ENCODE assay signal across 16 cellular contexts in genomic region chr22:47053013-47053864, GRCh38.
DNase-seq lines count a peak whose midpoint lies in the region; ATAC-seq, FAIRE-seq and TF ChIP-seq lines count a peak whose summit lies in the region.
"Had no signal": no experiment of that assay in that cellular context is flagged by ENCODE, and none has a peak within 500 bp of the region (broad histone marks: within the 10 kb centered on the region; RNA-seq: fewer than 3 reads in every experiment).

No MANE protein-coding gene starts in this region.

- FAIRE-seq in kidney (lab: Jason Lieb, UNC) = no peak
- peak; percentile 76 for FAIRE-seq in urothelium cell line (lab: Jason Lieb, UNC)

- peaks cover 7% of the 10 kb centered on the region for H3K4me1 Mint-ChIP-seq in activated naive CD4-positive, alpha-beta T cell treated with anti-CD3 and anti-CD28 coated beads for 36 hours (ENCODE audit: low read depth)
- H3K4me1 Mint-ChIP-seq in activated CD8-positive, alpha-beta T cell treated with anti-CD3 and anti-CD28 coated beads for 36 hours (ENCODE audit: low read depth) = peaks cover 21% of the 10 kb centered on the region

- no peak overlapping the region for H3K4me3 ChIP-seq in kidney (ENCODE audit: low read length in 2 of 2)
- H3K4me3 ChIP-seq: PC-9, testis had no signal

- no peaks in the 10 kb centered on the region for H3K27me3 Mint-ChIP-seq in activated naive CD4-positive, alpha-beta T cell treated with anti-CD3 and anti-CD28 coated beads for 36 hours (ENCODE audit: low read depth)
- no peaks in the 10 kb centered on the region for H3K27me3 Mint-ChIP-seq in activated CD8-positive, alpha-beta T cell treated with anti-CD3 and anti-CD28 coated beads for 36 hours

- intact Hi-C loops in activated naive CD4-positive, alpha-beta T cell treated with anti-CD3 and anti-CD28 coated beads for 36 hours (cut with micrococcal nuclease) = no loop called here
- intact Hi-C loops in activated CD8-positive, alpha-beta T cell treated with anti-CD3 and anti-CD28 coated beads for 36 hours (cut with micrococcal nuclease) = no loop called here
- intact Hi-C loops in kidney (cut with DNase I) = no loop called here

- no peak overlapping the region for H3K27ac ChIP-seq in kidney (ENCODE audit: low read depth in 2 of 2, low read length in 2 of 2)
- H3K27ac ChIP-seq: foreskin keratinocyte, parathyroid adenoma, PC-9 had no signal

- H3K4me3 Mint-ChIP-seq in activated naive CD4-positive, alpha-beta T cell treated with anti-CD3 and anti-CD28 coated beads for 36 hours = no peak overlapping the region
- H3K4me3 Mint-ChIP-seq in activated CD8-positive, alpha-beta T cell treated with anti-CD3 and anti-CD28 coated beads for 36 hours = no peak overlapping the region
- H3K4me3 Mint-ChIP-seq: immature natural killer cell had no signal

- ATAC-seq in activated naive CD4-positive, alpha-beta T cell treated with anti-CD3 and anti-CD28 coated beads, Interleukin-2, amount 50 U/mL, for 72 hours = no peak
- ATAC-seq in activated CD8-positive, alpha-beta T cell treated with anti-CD3 and anti-CD28 coated beads for 36 hours = peak; percentile 67
- ATAC-seq in HG02798 (IDR thresholded peaks at IDR 0.05; ENCODE audit: poor library complexity, unreplicated experiment) = no peak

- peaks cover 0 to 3% of the 10 kb centered on the region in 2 donors for H3K36me3 ChIP-seq in kidney (ENCODE audit: control insufficient read depth in 1 of 2, insufficient read depth in 2 of 2, low read length in 2 of 2)

- H3K4me1 ChIP-seq in kidney (ENCODE audit: control insufficient read depth in 1 of 2, insufficient read depth in 1 of 2, low read depth in 1 of 2, low read length in 2 of 2) = peaks cover 0 to 5% of the 10 kb centered on the region in 2 donors
- H3K4me1 ChIP-seq: foreskin keratinocyte, parathyroid adenoma had no signal

- H3K9me3 Mint-ChIP-seq in activated naive CD4-positive, alpha-beta T cell treated with anti-CD3 and anti-CD28 coated beads, Interleukin-2, amount 50 U/mL, for 72 hours = no peaks in the 10 kb centered on the region
- no peaks in the 10 kb centered on the region for H3K9me3 Mint-ChIP-seq in activated naive CD4-positive, alpha-beta T cell treated with anti-CD3 and anti-CD28 coated beads for 36 hours
- H3K9me3 Mint-ChIP-seq in activated CD8-positive, alpha-beta T cell treated with anti-CD3 and anti-CD28 coated beads for 36 hours = no peaks in the 10 kb centered on the region
- H3K9me3 Mint-ChIP-seq: immature natural killer cell had no signal

- no peak for TF ChIP-seq CTCF in activated CD8-positive, alpha-beta T cell treated with anti-CD3 and anti-CD28 coated beads for 36 hours (IDR thresholded peaks at IDR 0.05)
- no peak for TF ChIP-seq CTCF in kidney (IDR thresholded peaks at IDR 0.05; ENCODE audit: borderline replicate concordance, extremely low read depth, insufficient read depth)

- CTCF ChIA-PET in activated naive CD4-positive, alpha-beta T cell treated with anti-CD3 and anti-CD28 coated beads for 36 hours (lab: Charles Lee) = no interaction called here
- CTCF ChIA-PET in activated CD8-positive, alpha-beta T cell treated with anti-CD3 and anti-CD28 coated beads for 36 hours (lab: Charles Lee) = no interaction called here

- H3K36me3 Mint-ChIP-seq in activated naive CD4-positive, alpha-beta T cell treated with anti-CD3 and anti-CD28 coated beads, Interleukin-2, amount 50 U/mL, for 72 hours = no peaks in the 10 kb centered on the region
- H3K36me3 Mint-ChIP-seq in activated naive CD4-positive, alpha-beta T cell treated with anti-CD3 and anti-CD28 coated beads for 36 hours (ENCODE audit: low read depth) = peaks cover 5% of the 10 kb centered on the region
- peaks cover 5% of the 10 kb centered on the region for H3K36me3 Mint-ChIP-seq in activated CD8-positive, alpha-beta T cell treated with anti-CD3 and anti-CD28 coated beads for 36 hours (ENCODE audit: low read depth)
- H3K36me3 Mint-ChIP-seq: immature natural killer cell had no signal

- POLR2A ChIA-PET in activated CD8-positive, alpha-beta T cell treated with anti-CD3 and anti-CD28 coated beads for 36 hours (lab: Charles Lee) = no interaction called here

- no peak for DNase-seq in activated naive CD4-positive, alpha-beta T cell treated with anti-CD3 and anti-CD28 coated beads, Interleukin-2, amount 50 U/mL, for 72 hours (ENCODE audit: low spot score in 2 of 2)
- no peak for DNase-seq in activated naive CD4-positive, alpha-beta T cell treated with anti-CD3 and anti-CD28 coated beads for 36 hours
- peak; percentile 29 for DNase-seq in activated CD8-positive, alpha-beta T cell treated with anti-CD3 and anti-CD28 coated beads for 36 hours
- peak; percentile 60 for DNase-seq in kidney
- no peak for DNase-seq in urothelium cell line (ENCODE audit: low spot score)
- no peak for DNase-seq in DMS114 treated with DMSO at 0.1 percent for 48 hours (lab: John Stamatoyannopoulos, UW; ENCODE audit: unreplicated experiment)
- no peak for DNase-seq in AML-193 (lab: John Stamatoyannopoulos, UW)
- DNase-seq: activated CD4-positive, CD25-positive, alpha-beta regulatory T cell treated with anti-CD3 and anti-CD28 coated beads, Interleukin-2, amount 50 U/mL, for 72 hours; DMS153; foreskin keratinocyte; immature natural killer cell; NCI-H345; PC-9 had no signal

- H3K9me3 ChIP-seq in kidney (ENCODE audit: control insufficient read depth in 1 of 2, low read length in 2 of 2) = no peaks in the 10 kb centered on the region
- H3K9me3 ChIP-seq: testis had no signal

- no peak overlapping the region for H3K9ac ChIP-seq in kidney (ENCODE audit: low read length in 2 of 2)
- H3K9ac ChIP-seq: parathyroid adenoma had no signal

- peak overlapping the region; percentile 74 to 86 for H3K27ac Mint-ChIP-seq in activated naive CD4-positive, alpha-beta T cell treated with anti-CD3 and anti-CD28 coated beads, Interleukin-2, amount 50 U/mL, for 72 hours
- H3K27ac Mint-ChIP-seq in activated naive CD4-positive, alpha-beta T cell treated with anti-CD3 and anti-CD28 coated beads for 36 hours = no peak overlapping the region
- peak overlapping the region; percentile 76 for H3K27ac Mint-ChIP-seq in activated CD8-positive, alpha-beta T cell treated with anti-CD3 and anti-CD28 coated beads for 36 hours

Comparison
In these comparisons a context has a peak if more than half of its experiments do, and no peak if none do; other contexts are left out.
1. DNase-seq: peak in activated CD8-positive, alpha-beta T cell treated with anti-CD3 and anti-CD28 coated beads for 36 hours (single experiment) and kidney (single experiment); none in activated naive CD4-positive, alpha-beta T cell treated with anti-CD3 and anti-CD28 coated beads, Interleukin-2, amount 50 U/mL, for 72 hours (0 of 2), activated naive CD4-positive, alpha-beta T cell treated with anti-CD3 and anti-CD28 coated beads for 36 hours (single experiment), urothelium cell line (single experiment), DMS114 treated with DMSO at 0.1 percent for 48 hours (single experiment) and AML-193 (0 of 2).